Comparison of ENCODE assay signal across 2 cellular contexts in genomic region chr2:191173206-191173605, GRCh38.
A peak's percentile ranks its signal among the peaks of the same experiment; 100 is the strongest.
TF ChIP-seq lines count a peak whose summit lies in the region.

No MANE protein-coding gene starts in this region.

TF ChIP-seq in SK-N-SH, 30 proteins besides CTCF, POLR2A, EP300 and RAD21:
- TF ChIP-seq NFIC (IDR thresholded peaks at IDR 0.05; ENCODE audit: borderline replicate concordance) (0 out of 2 replicates have a peak, but pooled peaks have one; percentile 0), RFX5 (IDR thresholded peaks at IDR 0.05; ENCODE audit: low read length) (no peak), TCF12 (IDR thresholded peaks at IDR 0.05) (no peak), MAX (IDR thresholded peaks at IDR 0.05; ENCODE audit: low read depth) (no peak)

TF ChIP-seq in GM12891, 5 proteins besides CTCF, POLR2A, EP300 and RAD21:
- TF ChIP-seq TAF1 (IDR thresholded peaks at IDR 0.05; ENCODE audit: low read depth, low read length): no peak
- TF ChIP-seq PAX5 (IDR thresholded peaks at IDR 0.05; ENCODE audit: insufficient read depth, low read length, severe bottlenecking): no peak
- no peak for TF ChIP-seq POLR2AphosphoS5 (IDR thresholded peaks at IDR 0.05; ENCODE audit: low read depth, low read length)
- no peak for TF ChIP-seq POU2F2 (IDR thresholded peaks at IDR 0.05; ENCODE audit: low read depth, low read length)
- TF ChIP-seq SPI1 (IDR thresholded peaks at IDR 0.05; ENCODE audit: low read depth, low read length): no peak
